1 cellular context compared by ENCODE assay signal in genomic region chr14:61103541-61104339, GRCh38.
TF ChIP-seq lines count a peak whose summit lies in the region.

No MANE protein-coding gene starts in this region.

TF ChIP-seq in SK-N-SH, 30 proteins besides CTCF, POLR2A, EP300 and RAD21 (continued from another document):
- TF ChIP-seq, protein P1, sequence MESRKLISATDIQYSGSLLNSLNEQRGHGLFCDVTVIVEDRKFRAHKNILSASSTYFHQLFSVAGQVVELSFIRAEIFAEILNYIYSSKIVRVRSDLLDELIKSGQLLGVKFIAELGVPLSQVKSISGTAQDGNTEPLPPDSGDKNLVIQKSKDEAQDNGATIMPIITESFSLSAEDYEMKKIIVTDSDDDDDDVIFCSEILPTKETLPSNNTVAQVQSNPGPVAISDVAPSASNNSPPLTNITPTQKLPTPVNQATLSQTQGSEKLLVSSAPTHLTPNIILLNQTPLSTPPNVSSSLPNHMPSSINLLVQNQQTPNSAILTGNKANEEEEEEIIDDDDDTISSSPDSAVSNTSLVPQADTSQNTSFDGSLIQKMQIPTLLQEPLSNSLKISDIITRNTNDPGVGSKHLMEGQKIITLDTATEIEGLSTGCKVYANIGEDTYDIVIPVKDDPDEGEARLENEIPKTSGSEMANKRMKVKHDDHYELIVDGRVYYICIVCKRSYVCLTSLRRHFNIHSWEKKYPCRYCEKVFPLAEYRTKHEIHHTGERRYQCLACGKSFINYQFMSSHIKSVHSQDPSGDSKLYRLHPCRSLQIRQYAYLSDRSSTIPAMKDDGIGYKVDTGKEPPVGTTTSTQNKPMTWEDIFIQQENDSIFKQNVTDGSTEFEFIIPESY (IDR thresholded peaks at IDR 0.05; ENCODE audit: borderline replicate concordance, low read depth): peak; percentile 80
- TF ChIP-seq, protein P2, sequence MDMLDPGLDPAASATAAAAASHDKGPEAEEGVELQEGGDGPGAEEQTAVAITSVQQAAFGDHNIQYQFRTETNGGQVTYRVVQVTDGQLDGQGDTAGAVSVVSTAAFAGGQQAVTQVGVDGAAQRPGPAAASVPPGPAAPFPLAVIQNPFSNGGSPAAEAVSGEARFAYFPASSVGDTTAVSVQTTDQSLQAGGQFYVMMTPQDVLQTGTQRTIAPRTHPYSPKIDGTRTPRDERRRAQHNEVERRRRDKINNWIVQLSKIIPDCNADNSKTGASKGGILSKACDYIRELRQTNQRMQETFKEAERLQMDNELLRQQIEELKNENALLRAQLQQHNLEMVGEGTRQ (IDR thresholded peaks at IDR 0.05; ENCODE audit: borderline replicate concordance, low read depth, low read length): no peak
- TF ChIP-seq FOXM1 (IDR thresholded peaks at IDR 0.05; ENCODE audit: low read depth): peak; percentile 68; the same call in 1 of the 2 replicates
- no peak for TF ChIP-seq NRF1 (IDR thresholded peaks at IDR 0.05; ENCODE audit: low read depth, low read length)
- TF ChIP-seq MXI1 (IDR thresholded peaks at IDR 0.05; ENCODE audit: low read depth, low read length): no peak
- TF ChIP-seq FOSL2 (IDR thresholded peaks at IDR 0.05; ENCODE audit: borderline replicate concordance, low read depth): peak; percentile 99
- TF ChIP-seq CHD2 (IDR thresholded peaks at IDR 0.05; ENCODE audit: low read length, partially characterized antibody): no peak
- TF ChIP-seq, protein P3, sequence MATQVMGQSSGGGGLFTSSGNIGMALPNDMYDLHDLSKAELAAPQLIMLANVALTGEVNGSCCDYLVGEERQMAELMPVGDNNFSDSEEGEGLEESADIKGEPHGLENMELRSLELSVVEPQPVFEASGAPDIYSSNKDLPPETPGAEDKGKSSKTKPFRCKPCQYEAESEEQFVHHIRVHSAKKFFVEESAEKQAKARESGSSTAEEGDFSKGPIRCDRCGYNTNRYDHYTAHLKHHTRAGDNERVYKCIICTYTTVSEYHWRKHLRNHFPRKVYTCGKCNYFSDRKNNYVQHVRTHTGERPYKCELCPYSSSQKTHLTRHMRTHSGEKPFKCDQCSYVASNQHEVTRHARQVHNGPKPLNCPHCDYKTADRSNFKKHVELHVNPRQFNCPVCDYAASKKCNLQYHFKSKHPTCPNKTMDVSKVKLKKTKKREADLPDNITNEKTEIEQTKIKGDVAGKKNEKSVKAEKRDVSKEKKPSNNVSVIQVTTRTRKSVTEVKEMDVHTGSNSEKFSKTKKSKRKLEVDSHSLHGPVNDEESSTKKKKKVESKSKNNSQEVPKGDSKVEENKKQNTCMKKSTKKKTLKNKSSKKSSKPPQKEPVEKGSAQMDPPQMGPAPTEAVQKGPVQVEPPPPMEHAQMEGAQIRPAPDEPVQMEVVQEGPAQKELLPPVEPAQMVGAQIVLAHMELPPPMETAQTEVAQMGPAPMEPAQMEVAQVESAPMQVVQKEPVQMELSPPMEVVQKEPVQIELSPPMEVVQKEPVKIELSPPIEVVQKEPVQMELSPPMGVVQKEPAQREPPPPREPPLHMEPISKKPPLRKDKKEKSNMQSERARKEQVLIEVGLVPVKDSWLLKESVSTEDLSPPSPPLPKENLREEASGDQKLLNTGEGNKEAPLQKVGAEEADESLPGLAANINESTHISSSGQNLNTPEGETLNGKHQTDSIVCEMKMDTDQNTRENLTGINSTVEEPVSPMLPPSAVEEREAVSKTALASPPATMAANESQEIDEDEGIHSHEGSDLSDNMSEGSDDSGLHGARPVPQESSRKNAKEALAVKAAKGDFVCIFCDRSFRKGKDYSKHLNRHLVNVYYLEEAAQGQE (IDR thresholded peaks at IDR 0.05; ENCODE audit: low read depth, low read length): no peak
- peak; percentile 76; the same call in 1 of the 2 replicates for TF ChIP-seq POLR2AphosphoS5 (IDR thresholded peaks at IDR 0.05; ENCODE audit: low read depth, low read length)
- peak; percentile 99 for TF ChIP-seq JUND (IDR thresholded peaks at IDR 0.05)
- TF ChIP-seq TEAD4 (IDR thresholded peaks at IDR 0.05; ENCODE audit: borderline replicate concordance, insufficient read depth): peak; percentile 93
- peak; percentile 59; the same call in 1 of the 2 replicates for TF ChIP-seq TAF1 (IDR thresholded peaks at IDR 0.05; ENCODE audit: borderline replicate concordance, low read depth, low read length)
- TF ChIP-seq PBX3 (IDR thresholded peaks at IDR 0.05): peak; percentile 79
